In genomic region chr9:113160571-113160970, GRCh38 we compare ENCODE assay signal across 21 cellular contexts. TPM values are rescaled to one million over a fixed set of nuclear protein-coding genes. Genes with fewer than 3 reads are reported as not detected.
DNase-seq lines count a peak whose midpoint lies in the region; ATAC-seq and TF ChIP-seq lines count a peak whose summit lies in the region.
"Had no signal": no experiment of that assay in that cellular context is flagged by ENCODE, and none has a peak within 500 bp of the region (broad histone marks: within the 10 kb centered on the region; RNA-seq: fewer than 3 reads in every experiment).

No MANE protein-coding gene starts in this region.

- H3K36me3 Mint-ChIP-seq in activated T-cell treated with anti-CD3 and anti-CD28 coated beads, Interleukin-2, amount 50 U/mL, for 24 hours (ENCODE audit: low read depth), result peaks cover 69% of the 10 kb centered on the region
- H3K36me3 Mint-ChIP-seq in endodermal cell (ENCODE audit: low read depth), result peaks cover 27% of the 10 kb centered on the region
- H3K36me3 Mint-ChIP-seq in stimulated activated naive B cell treated with anti-CD40 and anti-IgM and Interleukin-4, amounts not matched to agents 10 μg/mL and 1 μg/mL and 100 μg/mL, for 72 hours, result peaks cover 37 to 47% of the 10 kb centered on the region in 2 donors

- H3K9me3 ChIP-seq in endodermal cell (ENCODE audit: control insufficient read depth, low read length), result no peaks in the 10 kb centered on the region
- H3K9me3 ChIP-seq: vagina had no signal

- no peaks in the 10 kb centered on the region for H3K9me3 Mint-ChIP-seq in activated T-cell treated with anti-CD3 and anti-CD28 coated beads, Interleukin-2, amount 50 U/mL, for 24 hours
- H3K9me3 Mint-ChIP-seq in endodermal cell, result no peaks in the 10 kb centered on the region
- H3K9me3 Mint-ChIP-seq in stimulated activated naive B cell treated with anti-CD40 and anti-IgM and Interleukin-4, amounts not matched to agents 10 μg/mL and 1 μg/mL and 100 μg/mL, for 72 hours, result no peaks in the 10 kb centered on the region
- H3K9me3 Mint-ChIP-seq: activated naive CD4-positive, alpha-beta T cell treated with anti-CD3 and anti-CD28 coated beads for 36 hours; T-cell had no signal

- peaks cover 26% of the 10 kb centered on the region for H3K4me1 ChIP-seq in endodermal cell (ENCODE audit: control insufficient read depth, insufficient read depth, low read length)
- H3K4me1 ChIP-seq: vagina had no signal

- no peak overlapping the region for H3K27ac ChIP-seq in endodermal cell (ENCODE audit: low read depth, low read length)
- H3K27ac ChIP-seq: C4-2B, vagina had no signal

- H3K27me3 ChIP-seq in endodermal cell (ENCODE audit: control insufficient read depth, insufficient read depth, low read length, poor library complexity, severe bottlenecking), result no peaks in the 10 kb centered on the region
- H3K27me3 ChIP-seq: vagina had no signal

- peaks cover 45% of the 10 kb centered on the region for H3K36me3 ChIP-seq in endodermal cell (ENCODE audit: control insufficient read depth, insufficient read depth, low read length)

- ATAC-seq in stimulated activated naive B cell treated with anti-CD40 and anti-IgM and Interleukin-4, amounts not matched to agents 10 μg/mL and 1 μg/mL and 100 μg/mL, for 72 hours (replicated peaks), result no peak
- ATAC-seq: K562, PC-3, T-cell had no signal

- peak overlapping the region; percentile 12 for H3K27ac Mint-ChIP-seq in activated T-cell treated with anti-CD3 and anti-CD28 coated beads, Interleukin-2, amount 50 U/mL, for 24 hours
- H3K27ac Mint-ChIP-seq in endodermal cell, result no peak overlapping the region
- H3K27ac Mint-ChIP-seq in stimulated activated naive B cell treated with anti-CD40 and anti-IgM and Interleukin-4, amounts not matched to agents 10 μg/mL and 1 μg/mL and 100 μg/mL, for 72 hours, result peak overlapping the region; percentile 81
- H3K27ac Mint-ChIP-seq: activated naive CD4-positive, alpha-beta T cell treated with anti-CD3 and anti-CD28 coated beads for 36 hours; T-cell had no signal

- 25% methylated on average over 3 of the region's 3 CpGs; no CpG with 5 or more reads in 1 of the 2 experiments for WGBS in endodermal cell (ENCODE audit: insufficient coverage in 1 of 2, insufficient read length in 1 of 2), 2 experiments

- no peak for TF ChIP-seq CTCF in endodermal cell (conservative IDR thresholded peaks at IDR 0.05)

- no peaks in the 10 kb centered on the region for H3K27me3 Mint-ChIP-seq in activated T-cell treated with anti-CD3 and anti-CD28 coated beads, Interleukin-2, amount 50 U/mL, for 24 hours
- no peaks in the 10 kb centered on the region for H3K27me3 Mint-ChIP-seq in endodermal cell (ENCODE audit: insufficient read depth)
- H3K27me3 Mint-ChIP-seq in stimulated activated naive B cell treated with anti-CD40 and anti-IgM and Interleukin-4, amounts not matched to agents 10 μg/mL and 1 μg/mL and 100 μg/mL, for 72 hours, result no peaks in the 10 kb centered on the region
- H3K27me3 Mint-ChIP-seq: T-cell had no signal

- H3K9ac ChIP-seq in endodermal cell (ENCODE audit: extremely low read depth, low read length, poor library complexity, severe bottlenecking), result no peak overlapping the region

- no peak overlapping the region for H3K4me3 ChIP-seq in endodermal cell (ENCODE audit: low read length)
- H3K4me3 ChIP-seq: K562, vagina had no signal

- peaks cover 12% of the 10 kb centered on the region for H3K4me1 Mint-ChIP-seq in activated T-cell treated with anti-CD3 and anti-CD28 coated beads, Interleukin-2, amount 50 U/mL, for 24 hours (ENCODE audit: low read depth)
- peaks cover 43% of the 10 kb centered on the region for H3K4me1 Mint-ChIP-seq in endodermal cell
- H3K4me1 Mint-ChIP-seq in stimulated activated naive B cell treated with anti-CD40 and anti-IgM and Interleukin-4, amounts not matched to agents 10 μg/mL and 1 μg/mL and 100 μg/mL, for 72 hours, result peaks cover 11 to 15% of the 10 kb centered on the region in 2 donors

- no peak overlapping the region for H3K4me3 Mint-ChIP-seq in activated T-cell treated with anti-CD3 and anti-CD28 coated beads, Interleukin-2, amount 50 U/mL, for 24 hours
- H3K4me3 Mint-ChIP-seq in endodermal cell, result no peak overlapping the region
- H3K4me3 Mint-ChIP-seq in stimulated activated naive B cell treated with anti-CD40 and anti-IgM and Interleukin-4, amounts not matched to agents 10 μg/mL and 1 μg/mL and 100 μg/mL, for 72 hours, result no peak overlapping the region
- H3K4me3 Mint-ChIP-seq: activated naive CD4-positive, alpha-beta T cell treated with anti-CD3 and anti-CD28 coated beads for 36 hours; T-cell had no signal

- no peak for DNase-seq in activated T-cell treated with anti-CD3 and anti-CD28 coated beads, Interleukin-2, amount 50 U/mL, for 24 hours
- DNase-seq in activated T-cell treated with anti-CD3 and anti-CD28 coated beads for 4 hours (no peak), NCI-H2196 (lab: John Stamatoyannopoulos, UW; ENCODE audit: unreplicated experiment) (peak; percentile 25), endodermal cell (peak; percentile 75), kidney tubule cell (ENCODE audit: low spot score) (no peak), NCI-H748 (lab: John Stamatoyannopoulos, UW; ENCODE audit: unreplicated experiment) (no peak)
- DNase-seq in stimulated activated naive B cell treated with anti-CD40 and anti-IgM and Interleukin-4, amounts not matched to agents 10 μg/mL and 1 μg/mL and 100 μg/mL, for 72 hours, result no peak
- no peak for DNase-seq in activated T-cell treated with anti-CD3 and anti-CD28 coated beads, Interleukin-2, amount 50 U/mL, for 1 hour
- DNase-seq: activated CD4-positive, alpha-beta T cell treated with anti-CD3 and anti-CD28 coated beads, Interleukin-2, amount 50 U/mL, for 1 hour; activated naive CD4-positive, alpha-beta T cell treated with anti-CD3 and anti-CD28 coated beads for 36 hours; DMS 273 treated with DMSO at 0.1 percent for 48 hours; NCI-H2081 treated with DMSO at 0.1 percent for 48 hours; NCI-H774; PC-3; SIG-M5; stimulated activated CD4-positive, alpha-beta T cell treated with anti-CD3 and anti-CD28 coated beads, Interleukin-12 subunit alpha, Interleukin-12 subunit beta, amount 100 ng/mL, for 4 hours; stimulated activated CD8-positive, alpha-beta memory T cell treated with anti-CD3 and anti-CD28 coated beads, Interleukin-4, amount 100 ng/mL, for 48 hours; T-cell had no signal

RNA-seq across cellular contexts. Expression of gene SLC31A2, which starts 9.8 kb away (rescaled TPM):
- 1 to 10 TPM; 1.8 to 3.1 TPM for total RNA-seq in endodermal cell
- polyA plus RNA-seq in endodermal cell (2013, experiment 1 of 2), result 2.3 TPM
- polyA plus RNA-seq in endodermal cell (2013, experiment 2 of 2), result 2.5 TPM

Comparison
In these comparisons a context has a peak if more than half of its experiments do, and no peak if none do; other contexts are left out.
1. DNase-seq: peak in NCI-H2196 (single experiment) and endodermal cell (single experiment); none in activated T-cell treated with anti-CD3 and anti-CD28 coated beads, Interleukin-2, amount 50 U/mL, for 24 hours (single experiment), activated T-cell treated with anti-CD3 and anti-CD28 coated beads for 4 hours (single experiment), stimulated activated naive B cell treated with anti-CD40 and anti-IgM and Interleukin-4, amounts not matched to agents 10 μg/mL and 1 μg/mL and 100 μg/mL, for 72 hours (single experiment), kidney tubule cell (single experiment), NCI-H748 (single experiment) and activated T-cell treated with anti-CD3 and anti-CD28 coated beads, Interleukin-2, amount 50 U/mL, for 1 hour (single experiment).